ENCODE assay signal across 1 cellular context in genomic region chr14:59297070-59297766, GRCh38.
A peak's percentile ranks its signal among the peaks of the same experiment; 100 is the strongest.
TF ChIP-seq lines count a peak whose summit lies in the region.

No MANE protein-coding gene starts in this region.

TF ChIP-seq in HepG2, 621 proteins besides CTCF, POLR2A, EP300 and RAD21 (continued from another document and continues in another):
- TF ChIP-seq PAXIP1 (CRISPR knock-in tag; conservative IDR thresholded peaks at IDR 0.05) (peak; percentile 56), IRF1 (CRISPR knock-in tag; IDR thresholded peaks at IDR 0.05; ENCODE audit: low read depth) (no peak), MEIS1 (CRISPR knock-in tag; IDR thresholded peaks at IDR 0.05; ENCODE audit: borderline replicate concordance) (no peak), MIER3 (CRISPR knock-in tag; IDR thresholded peaks at IDR 0.05; ENCODE audit: borderline replicate concordance) (no peak; the same call in 1 of the 2 replicates), ZNF317 (CRISPR knock-in tag; IDR thresholded peaks at IDR 0.05) (no peak), ZNF775 (CRISPR knock-in tag; IDR thresholded peaks at IDR 0.05; ENCODE audit: borderline replicate concordance) (no peak), MTA3 (CRISPR knock-in tag; IDR thresholded peaks at IDR 0.05) (no peak), ZMAT3 (CRISPR knock-in tag; conservative IDR thresholded peaks at IDR 0.05) (no peak), ZNF549 (CRISPR knock-in tag; IDR thresholded peaks at IDR 0.05) (no peak), DRAP1 (CRISPR knock-in tag; IDR thresholded peaks at IDR 0.05) (no peak; the same call in 1 of the 2 replicates), SATB2 (CRISPR knock-in tag; IDR thresholded peaks at IDR 0.05) (no peak), IRX3 (CRISPR knock-in tag; IDR thresholded peaks at IDR 0.05; ENCODE audit: borderline replicate concordance, low read depth) (no peak), NCOA1 (CRISPR knock-in tag; IDR thresholded peaks at IDR 0.05) (no peak), ZNF253 (CRISPR knock-in tag; IDR thresholded peaks at IDR 0.05; ENCODE audit: borderline replicate concordance) (no peak), MAF1 (CRISPR knock-in tag; IDR thresholded peaks at IDR 0.05; ENCODE audit: borderline replicate concordance) (no peak), ZFP36L2 (CRISPR knock-in tag; IDR thresholded peaks at IDR 0.05) (no peak), POLR2AphosphoS2 (IDR thresholded peaks at IDR 0.05; ENCODE audit: low read depth, low read length) (no peak), SMYD3 (CRISPR knock-in tag; IDR thresholded peaks at IDR 0.05) (no peak), NFKBIZ (CRISPR knock-in tag; IDR thresholded peaks at IDR 0.05) (peak; percentile 69; the same call in 1 of the 2 replicates), LRRFIP1 (CRISPR knock-in tag; conservative IDR thresholded peaks at IDR 0.05) (no peak), MLXIP (CRISPR knock-in tag; IDR thresholded peaks at IDR 0.05; ENCODE audit: borderline replicate concordance) (no peak), ZNF883 (CRISPR knock-in tag; IDR thresholded peaks at IDR 0.05; ENCODE audit: not compliant biosample characterization) (no peak), KDM2A (CRISPR knock-in tag; IDR thresholded peaks at IDR 0.05; ENCODE audit: borderline replicate concordance, low read depth) (no peak), POGK (CRISPR knock-in tag; conservative IDR thresholded peaks at IDR 0.05) (no peak; the same call in 1 of the 2 replicates), ZNF331 (CRISPR knock-in tag; IDR thresholded peaks at IDR 0.05) (peak; percentile 86), RXRB (CRISPR knock-in tag; IDR thresholded peaks at IDR 0.05; ENCODE audit: borderline replicate concordance) (peak; percentile 55; the same call in 1 of the 2 replicates), HNF1A (IDR thresholded peaks at IDR 0.05; ENCODE audit: low read depth) (0 out of 2 replicates have a peak, but pooled peaks have one; percentile 10), HNF1A (CRISPR knock-in tag; IDR thresholded peaks at IDR 0.05; ENCODE audit: borderline replicate concordance) (no peak), EHMT2 (IDR thresholded peaks at IDR 0.05; ENCODE audit: borderline replicate concordance, low read depth, low read length) (peak; percentile 97), PCBP1 (IDR thresholded peaks at IDR 0.05; ENCODE audit: borderline replicate concordance, low read depth, low read length) (no peak), NR3C1 (CRISPR knock-in tag; IDR thresholded peaks at IDR 0.05) (no peak), MBNL3 (CRISPR knock-in tag; conservative IDR thresholded peaks at IDR 0.05) (no peak), CBX5 (CRISPR knock-in tag; IDR thresholded peaks at IDR 0.05; ENCODE audit: borderline replicate concordance) (peak; percentile 55; the same call in 1 of the 2 replicates), SMC3 (IDR thresholded peaks at IDR 0.05; ENCODE audit: low read length) (peak; percentile 23; the same call in 1 of the 2 replicates), NR2F1 (CRISPR knock-in tag; IDR thresholded peaks at IDR 0.05) (peak in 1 of 2 experiments; percentile 36; a peak in 1 of 4 replicates), MBD4 (IDR thresholded peaks at IDR 0.05; ENCODE audit: borderline replicate concordance, low read length) (no peak), ZNF367 (CRISPR knock-in tag; IDR thresholded peaks at IDR 0.05; ENCODE audit: borderline replicate concordance) (no peak), ZNF737 (CRISPR knock-in tag; IDR thresholded peaks at IDR 0.05; ENCODE audit: borderline replicate concordance) (no peak), NFATC3 (CRISPR knock-in tag; IDR thresholded peaks at IDR 0.05) (no peak), ZNF605 (CRISPR knock-in tag; IDR thresholded peaks at IDR 0.05) (no peak), ZNF569 (CRISPR knock-in tag; IDR thresholded peaks at IDR 0.05; ENCODE audit: borderline replicate concordance) (no peak), NFIB (CRISPR knock-in tag; IDR thresholded peaks at IDR 0.05; ENCODE audit: borderline replicate concordance) (no peak), JUND (CRISPR knock-in tag; IDR thresholded peaks at IDR 0.05) (no peak), E2F1 (CRISPR knock-in tag; IDR thresholded peaks at IDR 0.05) (no peak), PATZ1 (CRISPR knock-in tag; IDR thresholded peaks at IDR 0.05) (peak; percentile 28; the same call in 1 of the 2 replicates)
